Comparison of ENCODE assay signal across 19 cellular contexts in genomic region chr19:31334849-31335624, GRCh38. TPM values are rescaled to one million over a fixed set of nuclear protein-coding genes. Genes with fewer than 3 reads are reported as not detected.
A peak's percentile ranks its signal among the peaks of the same experiment; 100 is the strongest.
DNase-seq lines count a peak whose midpoint lies in the region; ATAC-seq and TF ChIP-seq lines count a peak whose summit lies in the region.
"Had no signal": no experiment of that assay in that cellular context is flagged by ENCODE, and none has a peak within 500 bp of the region (broad histone marks: within the 10 kb centered on the region; RNA-seq: fewer than 3 reads in every experiment).

No MANE protein-coding gene starts in this region.

- no peak overlapping the region for H2AFZ ChIP-seq in fibroblast of lung (ENCODE audit: low read length)

- H3K4me2 ChIP-seq in fibroblast of lung (ENCODE audit: extremely low read depth, insufficient read depth, low read length) (peak overlapping the region; percentile 37), skeletal muscle satellite cell (ENCODE audit: low read length) (peak overlapping the region; percentile 49)

- peaks cover 68% of the 10 kb centered on the region for H3K79me2 ChIP-seq in fibroblast of lung (ENCODE audit: control insufficient read depth, insufficient read depth, low read length)

- TF ChIP-seq CTCF in RWPE2 (IDR thresholded peaks at IDR 0.05; ENCODE audit: poor library complexity, severe bottlenecking), result no peak
- TF ChIP-seq CTCF in fibroblast of lung (conservative IDR thresholded peaks at IDR 0.05 in 1 of 2, IDR thresholded peaks at IDR 0.05 in 1 of 2; ENCODE audit: low read depth in 1 of 2, low read length in 2 of 2), result no peak

- ATAC-seq in RWPE2 (ENCODE audit: low read depth) (peak; percentile 68), HG02571 (IDR thresholded peaks at IDR 0.05; ENCODE audit: unreplicated experiment) (no peak), HG03432 (IDR thresholded peaks at IDR 0.05; ENCODE audit: unreplicated experiment) (no peak)
- ATAC-seq: naive thymus-derived CD8-positive, alpha-beta T cell; T-helper 17 cell had no signal

- H4K20me1 ChIP-seq in fibroblast of lung (ENCODE audit: control insufficient read depth, extremely low read depth, insufficient read depth, low read length), result no peaks in the 10 kb centered on the region

- H3K27me3 ChIP-seq in RWPE2 (ENCODE audit: insufficient read depth, poor library complexity, severe bottlenecking), result no peaks in the 10 kb centered on the region
- H3K27me3 ChIP-seq in fibroblast of lung (ENCODE audit: control insufficient read depth, insufficient read depth, low read length), result no peaks in the 10 kb centered on the region
- H3K27me3 ChIP-seq in skeletal muscle satellite cell (ENCODE audit: control insufficient read depth, insufficient read depth, low read length), result no peaks in the 10 kb centered on the region

- DNase-seq in ELR (ENCODE audit: low read depth) (peak; percentile 58), RWPE2 (ENCODE audit: low spot score) (no peak), fibroblast of lung (ENCODE audit: low read depth in 2 of 2) (peak in 1 of 2 donors; percentile 53), NCI-H2196 treated with DMSO at 0.1 percent for 48 hours (lab: John Stamatoyannopoulos, UW; ENCODE audit: unreplicated experiment) (no peak)
- DNase-seq: activated naive CD4-positive, alpha-beta T cell treated with Interleukin-2 at 50 U/mL for 16 hours; anterior cingulate cortex; CD8-positive, alpha-beta memory T cell; DMS53; naive thymus-derived CD8-positive, alpha-beta T cell; NCI-H1092; NCI-H2081 treated with DMSO at 0.1 percent for 48 hours; NCI-H524 treated with DMSO at 0.1 percent for 48 hours; SHP77 treated with DMSO at 0.1 percent for 48 hours; stimulated activated CD4-positive, alpha-beta T cell treated with anti-CD3 and anti-CD28 coated beads, Interleukin-2, amount 100 ng/mL, for 48 hours; T-helper 17 cell had no signal

- peaks cover 13% of the 10 kb centered on the region for H3K4me1 ChIP-seq in RWPE2 (ENCODE audit: insufficient read depth, poor library complexity, severe bottlenecking)
- peaks cover 30% of the 10 kb centered on the region for H3K4me1 ChIP-seq in fibroblast of lung (ENCODE audit: control insufficient read depth, extremely low read depth, insufficient read depth, low read length)
- peaks cover 70% of the 10 kb centered on the region for H3K4me1 ChIP-seq in skeletal muscle satellite cell (ENCODE audit: control insufficient read depth, insufficient read depth, low read length)

- no peaks in the 10 kb centered on the region for H3K36me3 ChIP-seq in RWPE2 (ENCODE audit: low read depth)
- H3K36me3 ChIP-seq in fibroblast of lung (ENCODE audit: control insufficient read depth, insufficient read depth, low read length), result no peaks in the 10 kb centered on the region
- peaks cover 3% of the 10 kb centered on the region for H3K36me3 ChIP-seq in skeletal muscle satellite cell (ENCODE audit: insufficient read depth, low read length)

- H3K9ac ChIP-seq in fibroblast of lung (ENCODE audit: insufficient read depth, low read length) (no peak overlapping the region), skeletal muscle satellite cell (ENCODE audit: low read depth, low read length) (no peak overlapping the region)

- H3K9me3 ChIP-seq in RWPE2 (ENCODE audit: severe bottlenecking) (no peaks in the 10 kb centered on the region), fibroblast of lung (ENCODE audit: control insufficient read depth, insufficient read depth, low read depth, low read length) (no peaks in the 10 kb centered on the region), skeletal muscle satellite cell (replicated peaks; ENCODE audit: low read length) (no peaks in the 10 kb centered on the region)

- H3K4me3 ChIP-seq in RWPE2 (ENCODE audit: severe bottlenecking), result no peak overlapping the region
- no peak overlapping the region for H3K4me3 ChIP-seq in fibroblast of lung (replicated peaks in 1 of 4; ENCODE audit: control extremely low read depth in 1 of 4, insufficient read depth in 1 of 4, low read depth in 3 of 4, low read length in 4 of 4)
- no peak overlapping the region for H3K4me3 ChIP-seq in skeletal muscle satellite cell (ENCODE audit: low read length)

- peak overlapping the region; percentile 17 for H3K27ac ChIP-seq in RWPE2 (ENCODE audit: poor library complexity, severe bottlenecking)
- H3K27ac ChIP-seq in fibroblast of lung (ENCODE audit: insufficient read depth, low read length), result no peak overlapping the region
- H3K27ac ChIP-seq: VCaP had no signal

RNA-seq across cellular contexts. Expression of gene TSHZ3, which starts 14.2 kb away (rescaled TPM):
- 10.3 and 17.3 TPM in 2 replicates for total RNA-seq in fibroblast of lung
- 7.0 and 11.3 TPM in 2 replicates for polyA plus RNA-seq in fibroblast of lung
- polyA plus RNA-seq in fibroblast of lung (2012), result 15.1 and 18.0 TPM in 2 replicates
- 41.0 and 47.3 TPM in 2 replicates for polyA minus RNA-seq in fibroblast of lung (ENCODE audit: low replicate concordance)
- 5.8 and 6.1 TPM in 2 replicates for total RNA-seq in skeletal muscle satellite cell (2012; rRNA removed)
- total RNA-seq: naive thymus-derived CD8-positive, alpha-beta T cell had no signal
